Comparison of ENCODE assay signal across 8 cellular contexts in the genomic region with DNA sequence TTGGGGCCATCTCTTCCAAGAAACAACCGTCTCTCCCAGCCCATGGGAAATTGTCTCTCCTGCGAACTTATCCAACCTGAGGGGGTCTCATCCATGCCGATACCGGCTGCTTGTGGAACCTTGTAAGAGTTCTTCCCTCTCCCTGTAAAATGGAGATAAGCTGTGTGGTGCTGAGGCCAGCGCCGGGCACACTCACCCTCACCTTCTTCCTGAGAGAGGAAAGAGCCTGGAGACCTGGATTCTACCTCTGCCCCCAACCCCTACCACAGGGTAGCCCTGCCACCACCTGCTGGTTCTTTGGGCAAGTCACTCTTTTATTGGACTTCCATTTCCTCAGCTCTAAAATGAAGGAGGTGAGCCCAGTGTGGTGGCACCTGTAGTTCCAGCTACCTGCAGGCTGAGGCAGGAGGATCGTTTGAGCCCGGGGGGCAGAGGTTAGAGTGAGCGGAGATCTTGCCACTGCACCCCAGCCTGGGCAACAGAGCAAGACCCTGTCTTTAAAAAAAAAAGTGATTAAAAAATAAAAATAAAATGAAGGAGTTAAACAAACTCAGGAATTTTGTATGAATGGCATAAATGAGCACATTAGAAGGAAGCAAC. TPM values are rescaled to one million over a fixed set of nuclear protein-coding genes. Genes with fewer than 3 reads are reported as not detected.
A peak's percentile ranks its signal among the peaks of the same experiment; 100 is the strongest.
DNase-seq lines count a peak whose midpoint lies in the region; ATAC-seq and TF ChIP-seq lines count a peak whose summit lies in the region.

No MANE protein-coding gene starts in this region.

- H3K36me3 ChIP-seq in thyroid gland = no peaks in the 10 kb centered on the region

- H3K4me3 ChIP-seq in thyroid gland (replicated peaks in 1 of 3) = peak overlapping the region in 1 of 3 donors; percentile 32

- WGBS in thyroid gland, 2 donors = 33 to 40% methylated on average over 9 of the region's 9 CpGs

- no peak for DNase-seq in activated naive CD4-positive, alpha-beta T cell (lab: John Stamatoyannopoulos, UW)
- DNase-seq in kidney tubule cell (ENCODE audit: low spot score) (peak; percentile 50), thyroid gland (no peak)

- H3K27ac ChIP-seq in angular gyrus (ENCODE audit: low read depth, low read length) (peak overlapping the region; percentile 52), thyroid gland (peak overlapping the region in 2 of 3 donors; percentile 51 to 62)

- H3K9me3 ChIP-seq in thyroid gland = no peaks in the 10 kb centered on the region

- intact Hi-C loops in thyroid gland (cut with DNase I) = no loop called here

- H3K9me3 Mint-ChIP-seq in activated naive CD4-positive, alpha-beta T cell treated with anti-CD3 and anti-CD28 coated beads, Interleukin-2, amount 50 U/mL, for 24 hours = no peaks in the 10 kb centered on the region

- H3K36me3 Mint-ChIP-seq in activated naive CD4-positive, alpha-beta T cell treated with anti-CD3 and anti-CD28 coated beads, Interleukin-2, amount 50 U/mL, for 24 hours = no peaks in the 10 kb centered on the region

- no peak for TF ChIP-seq POLR2A in thyroid gland (IDR thresholded peaks at IDR 0.05)

- peaks cover 5 to 19% of the 10 kb centered on the region in 2 donors for H3K4me1 ChIP-seq in thyroid gland

- no peak for ATAC-seq in HG03108 (IDR thresholded peaks at IDR 0.05; ENCODE audit: unreplicated experiment)
- ATAC-seq in GM21576 (IDR thresholded peaks at IDR 0.05; ENCODE audit: unreplicated experiment) = no peak
- ATAC-seq in HG02588 (IDR thresholded peaks at IDR 0.05; ENCODE audit: unreplicated experiment) = no peak

- peak overlapping the region; percentile 92 for H3K4me3 Mint-ChIP-seq in activated naive CD4-positive, alpha-beta T cell treated with anti-CD3 and anti-CD28 coated beads, Interleukin-2, amount 50 U/mL, for 24 hours

- H3K27me3 Mint-ChIP-seq in activated naive CD4-positive, alpha-beta T cell treated with anti-CD3 and anti-CD28 coated beads, Interleukin-2, amount 50 U/mL, for 24 hours = no peaks in the 10 kb centered on the region

- peak in 1 of 6 experiments; percentile 2 for TF ChIP-seq CTCF in thyroid gland (IDR thresholded peaks at IDR 0.05)

- peak overlapping the region; percentile 81 for H3K27ac Mint-ChIP-seq in activated naive CD4-positive, alpha-beta T cell treated with anti-CD3 and anti-CD28 coated beads, Interleukin-2, amount 50 U/mL, for 24 hours

- H3K4me1 Mint-ChIP-seq in activated naive CD4-positive, alpha-beta T cell treated with anti-CD3 and anti-CD28 coated beads, Interleukin-2, amount 50 U/mL, for 24 hours = peaks cover 21% of the 10 kb centered on the region

- H3K27me3 ChIP-seq in thyroid gland = no peaks in the 10 kb centered on the region

RNA-seq across cellular contexts. Expression of a gene that starts 38.4 kb away (rescaled TPM):
- 1,000 to 10,000 TPM in 3 of 4 donors, 100 to 1,000 TPM in 1; 978 to 1,211 (median 1,123) TPM for total RNA-seq in thyroid gland
